8 cellular contexts compared by ENCODE assay signal in the genomic region with DNA sequence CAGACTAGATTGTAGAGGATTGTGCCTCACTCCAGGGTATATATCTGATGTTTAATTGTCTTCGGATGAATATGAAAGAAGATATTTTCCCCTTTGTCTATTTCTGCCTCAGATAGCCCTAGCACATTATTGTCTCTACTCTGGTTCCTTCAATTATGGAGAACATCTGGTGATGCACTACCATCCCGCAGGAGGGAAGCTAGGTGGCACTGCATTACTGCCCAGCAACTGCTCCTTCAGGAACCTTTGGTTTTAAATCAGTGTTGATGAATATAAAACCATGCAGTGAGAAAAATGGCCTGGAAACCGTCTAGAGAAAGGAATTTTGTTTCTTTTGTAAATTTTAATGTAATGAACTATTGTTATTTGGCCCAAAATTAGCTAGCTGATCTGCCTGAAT.
DNase-seq lines count a peak whose midpoint lies in the region; ATAC-seq and TF ChIP-seq lines count a peak whose summit lies in the region.

No MANE protein-coding gene starts in this region.

- ATAC-seq in HG03354 (IDR thresholded peaks at IDR 0.05; ENCODE audit: poor library complexity, severe bottlenecking, unreplicated experiment), result no peak
- ATAC-seq in GM21528 (IDR thresholded peaks at IDR 0.05; ENCODE audit: low FRiP score, unreplicated experiment), result no peak

- WGBS in GM23248 (ENCODE audit: low coverage in 1 of 2, low lambda C conversion rate in 2 of 2, missing lambda C conversion rate in 2 of 2), 2 experiments, result 4% methylated on average over 3 of the region's 3 CpGs

- peak; percentile 50 for DNase-seq in AG08396 (ENCODE audit: low spot score)
- DNase-seq in GM23248, result peak; percentile 81
- DNase-seq in iPS-NIHi7 (ENCODE audit: extremely low spot score), result peak; percentile 46
- DNase-seq in DMS153 treated with DMSO at 0.1 percent for 48 hours (lab: John Stamatoyannopoulos, UW; ENCODE audit: unreplicated experiment), result no peak
- DNase-seq in NCI-H1436 (lab: John Stamatoyannopoulos, UW), result no peak

- H3K79me2 ChIP-seq in GM23248 (ENCODE audit: insufficient read depth), result no peaks in the 10 kb centered on the region

- H3K4me3 ChIP-seq in GM23248, result no peak overlapping the region

- no peaks in the 10 kb centered on the region for H3K9me3 ChIP-seq in GM23248 (ENCODE audit: low read depth)

- H3K27me3 ChIP-seq in GM23248 (replicated peaks; ENCODE audit: insufficient read depth), result no peaks in the 10 kb centered on the region

- peak; percentile 90 for TF ChIP-seq CTCF in VCaP (conservative IDR thresholded peaks at IDR 0.05)

- H3K9ac ChIP-seq in GM23248, result no peak overlapping the region

- H3K9me2 ChIP-seq in GM23248 (ENCODE audit: insufficient read depth), result no peaks in the 10 kb centered on the region

- in situ Hi-C loops in GM23248 (cut with MboI), result loop anchor here (10.0 kb wide), 1 partner anchor 258 kb away; no protein-coding TSS in a partner anchor

- H3K27ac ChIP-seq in GM23248, result no peak overlapping the region
- no peak overlapping the region for H3K27ac ChIP-seq in VCaP

- no peaks in the 10 kb centered on the region; the same call in 1 of the 2 replicates for H3F3A ChIP-seq in GM23248 (ENCODE audit: insufficient read depth)

- peak overlapping the region; percentile 62; the same call in 1 of the 2 replicates for H2AFZ ChIP-seq in GM23248

- peaks cover 25% of the 10 kb centered on the region for H3K4me1 ChIP-seq in GM23248 (ENCODE audit: insufficient read depth)

- H3K4me2 ChIP-seq in GM23248 (ENCODE audit: unreplicated experiment), result no peak overlapping the region

- H3K36me3 ChIP-seq in GM23248 (ENCODE audit: low read depth), result no peaks in the 10 kb centered on the region

- H4K20me1 ChIP-seq in GM23248 (ENCODE audit: insufficient read depth), result no peaks in the 10 kb centered on the region

Comparison
In these comparisons a context has a peak if more than half of its experiments do, and no peak if none do; other contexts are left out.
1. DNase-seq: peak in AG08396 (single experiment), GM23248 (single experiment) and iPS-NIHi7 (single experiment); none in DMS153 treated with DMSO at 0.1 percent for 48 hours (single experiment) and NCI-H1436 (single experiment).